13 cellular contexts compared by ENCODE assay signal in the genomic region with DNA sequence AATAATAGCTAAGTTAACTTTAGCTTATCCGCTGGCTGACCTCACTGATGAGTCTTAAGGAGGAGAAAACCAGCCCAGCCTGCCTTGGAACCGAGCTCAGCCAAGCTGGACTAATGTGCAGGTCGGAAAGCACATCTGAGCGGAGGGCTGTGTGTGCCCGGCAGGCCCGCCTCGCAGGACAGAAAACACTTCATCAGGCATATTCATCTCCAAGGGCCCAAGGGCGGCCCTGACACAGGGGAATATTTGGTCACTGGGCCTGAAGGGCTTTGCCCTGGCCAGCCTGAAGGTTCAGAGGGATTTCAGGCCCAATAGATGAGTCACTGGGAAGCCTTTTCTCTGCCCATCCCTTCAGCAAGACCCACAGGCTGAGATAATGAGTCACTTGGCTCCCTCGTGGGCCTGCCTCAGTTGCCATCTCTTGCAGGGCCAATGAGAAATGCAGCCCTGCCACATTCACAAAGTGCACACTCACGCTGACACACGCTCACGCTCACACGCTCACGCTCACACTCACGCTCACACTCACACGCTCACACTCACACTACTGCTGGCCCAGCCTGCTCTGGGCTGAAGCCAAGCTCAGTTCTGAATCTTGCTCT.
DNase-seq lines count a peak whose midpoint lies in the region; ATAC-seq and TF ChIP-seq lines count a peak whose summit lies in the region.
"Had no signal": no experiment of that assay in that cellular context is flagged by ENCODE, and none has a peak within 500 bp of the region (broad histone marks: within the 10 kb centered on the region; RNA-seq: fewer than 3 reads in every experiment).

No MANE protein-coding gene starts in this region.

- WGBS in mesodermal cell (ENCODE audit: insufficient coverage in 2 of 2), 2 experiments, result 83 to 85% methylated on average over 13 to 15 of the region's 16 CpGs

- peak; percentile 23 for DNase-seq in HK-2 (ENCODE audit: unreplicated experiment)
- DNase-seq in brain microvascular endothelial cell, result no peak
- no peak for DNase-seq in naive thymus-derived CD8-positive, alpha-beta T cell
- no peak for DNase-seq in stimulated activated CD4-positive, alpha-beta T cell treated with anti-CD3 and anti-CD28 coated beads, Interleukin-4, amount 100 ng/mL, for 24 hours
- no peak for DNase-seq in cerebellar nuclear complex (lab: John Stamatoyannopoulos, UW)
- DNase-seq: activated CD4-positive, alpha-beta T cell treated with anti-CD3 and anti-CD28 coated beads, Interleukin-2, amount 50 U/mL, for 1 hour; activated naive CD4-positive, alpha-beta T cell treated with Interleukin-2 at 50 U/mL for 16 hours; kidney; pancreas had no signal

- H3K27me3 Mint-ChIP-seq in naive thymus-derived CD8-positive, alpha-beta T cell, result no peaks in the 10 kb centered on the region

- H3K9me3 Mint-ChIP-seq in naive thymus-derived CD8-positive, alpha-beta T cell, result no peaks in the 10 kb centered on the region

- H3K36me3 Mint-ChIP-seq in naive thymus-derived CD8-positive, alpha-beta T cell, result no peaks in the 10 kb centered on the region

- peak overlapping the region in 3 of 10 donors; percentile 3 to 86 (median 72) for H3K27ac Mint-ChIP-seq in naive thymus-derived CD8-positive, alpha-beta T cell

- in situ Hi-C loops in brain microvascular endothelial cell (cut with HindIII; ENCODE audit: low pct_ligation_motif_present, low sequenced_read_pairs), result no loop called here

- H3K36me3 ChIP-seq in ACC112 (ENCODE audit: insufficient read depth, low read length), result no peaks in the 10 kb centered on the region
- H3K36me3 ChIP-seq in brain microvascular endothelial cell (replicated peaks), result no peaks in the 10 kb centered on the region
- no peaks in the 10 kb centered on the region for H3K36me3 ChIP-seq in mesodermal cell (ENCODE audit: control insufficient read depth, insufficient read depth, low read length)
- H3K36me3 ChIP-seq: BLaER1, pancreas had no signal

- no peak for TF ChIP-seq CTCF in brain microvascular endothelial cell (IDR thresholded peaks at IDR 0.05; ENCODE audit: low read depth, low read length, missing control alignments)

- H3K27ac ChIP-seq in ACC112 (ENCODE audit: low read depth, low read length) (peak overlapping the region; percentile 81), brain microvascular endothelial cell (peak overlapping the region; percentile 24), mesodermal cell (ENCODE audit: low read depth, low read length, severe bottlenecking) (peak overlapping the region; percentile 53)
- H3K27ac ChIP-seq: BLaER1, pancreas had no signal

- H3K4me3 ChIP-seq in ACC112 (ENCODE audit: low read depth, low read length) (no peak overlapping the region), brain microvascular endothelial cell (ENCODE audit: low read depth, low read length) (no peak overlapping the region), mesodermal cell (ENCODE audit: extremely low read depth, insufficient read depth, low read length, poor library complexity, severe bottlenecking) (no peak overlapping the region)
- H3K4me3 ChIP-seq: BLaER1, pancreas had no signal

- H3K4me1 ChIP-seq in ACC112 (ENCODE audit: control insufficient read depth, insufficient read depth, low read length, unreplicated experiment) (peaks cover 54% of the 10 kb centered on the region), mesodermal cell (ENCODE audit: control insufficient read depth, insufficient read depth, low read length, poor library complexity, severe bottlenecking) (peaks cover 42% of the 10 kb centered on the region)
- H3K4me1 ChIP-seq: pancreas had no signal

- no peaks in the 10 kb centered on the region for H3K27me3 ChIP-seq in ACC112 (ENCODE audit: insufficient read depth, low read length)
- no peaks in the 10 kb centered on the region for H3K27me3 ChIP-seq in brain microvascular endothelial cell (replicated peaks)
- H3K27me3 ChIP-seq: pancreas had no signal

- no peaks in the 10 kb centered on the region for H3K9me3 ChIP-seq in mesodermal cell (ENCODE audit: control insufficient read depth, low read length)
- H3K9me3 ChIP-seq: BLaER1, pancreas had no signal

- H3K79me2 ChIP-seq in ACC112 (ENCODE audit: control insufficient read depth, insufficient read depth, low read length, unreplicated experiment), result no peaks in the 10 kb centered on the region

- POLR2A ChIA-PET in naive thymus-derived CD8-positive, alpha-beta T cell (lab: Charles Lee), result interaction anchor here (0.6 kb wide), 1 partner anchor 130 kb away, joined by 5 read pairs; no protein-coding TSS in a partner anchor

- H3K4me3 Mint-ChIP-seq in naive thymus-derived CD8-positive, alpha-beta T cell, result no peak overlapping the region

- no peak for ATAC-seq in naive thymus-derived CD8-positive, alpha-beta T cell
- ATAC-seq in HG03439 (IDR thresholded peaks at IDR 0.05; ENCODE audit: unreplicated experiment), result no peak

- no peak overlapping the region for H2AFZ ChIP-seq in ACC112 (ENCODE audit: low read length, unreplicated experiment)

- H3K4me1 Mint-ChIP-seq in naive thymus-derived CD8-positive, alpha-beta T cell, result peaks cover 11 to 48% (median 44%) of the 10 kb centered on the region in 4 donors

Comparison
In these comparisons a context has a peak if more than half of its experiments do, and no peak if none do; other contexts are left out.
1. H3K27ac ChIP-seq: peak in every context shown above with its lines; median percentile 81 in ACC112; 53 in mesodermal cell; 24 in brain microvascular endothelial cell.